In the genomic region with DNA sequence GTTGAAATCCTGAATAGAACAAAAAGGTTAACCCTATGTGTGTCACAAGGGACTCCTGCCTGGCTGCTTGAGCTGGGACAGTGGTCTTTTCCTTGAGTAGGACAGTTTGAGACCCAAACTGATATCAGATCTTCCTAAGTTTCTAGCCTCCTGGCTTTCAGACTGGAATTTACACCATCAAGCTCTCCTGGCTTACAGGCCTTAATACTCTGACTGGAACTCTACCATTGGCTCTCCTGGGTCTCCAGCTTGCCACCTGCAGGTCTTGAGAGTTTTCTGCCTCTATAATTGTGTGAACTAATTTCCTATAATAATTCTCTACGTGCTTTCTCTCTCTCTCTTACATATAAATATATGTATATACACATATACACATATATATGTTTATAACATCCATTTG, we compare ENCODE assay signal across 1 cellular context.
TF ChIP-seq lines count a peak whose summit lies in the region.

No MANE protein-coding gene starts in this region.

TF ChIP-seq in WTC11, 78 proteins besides CTCF, POLR2A, EP300 and RAD21 (continued from another document):
- TF ChIP-seq ZNF121 (CRISPR knock-in tag; IDR thresholded peaks at IDR 0.05) (no peak), ERG (CRISPR knock-in tag; IDR thresholded peaks at IDR 0.05) (no peak), GTF2I (CRISPR knock-in tag; conservative IDR thresholded peaks at IDR 0.05) (no peak), ESRRA (CRISPR knock-in tag; IDR thresholded peaks at IDR 0.05; ENCODE audit: borderline replicate concordance) (no peak), ZSCAN18 (CRISPR knock-in tag; IDR thresholded peaks at IDR 0.05) (no peak)
- TF ChIP-seq, protein P1, sequence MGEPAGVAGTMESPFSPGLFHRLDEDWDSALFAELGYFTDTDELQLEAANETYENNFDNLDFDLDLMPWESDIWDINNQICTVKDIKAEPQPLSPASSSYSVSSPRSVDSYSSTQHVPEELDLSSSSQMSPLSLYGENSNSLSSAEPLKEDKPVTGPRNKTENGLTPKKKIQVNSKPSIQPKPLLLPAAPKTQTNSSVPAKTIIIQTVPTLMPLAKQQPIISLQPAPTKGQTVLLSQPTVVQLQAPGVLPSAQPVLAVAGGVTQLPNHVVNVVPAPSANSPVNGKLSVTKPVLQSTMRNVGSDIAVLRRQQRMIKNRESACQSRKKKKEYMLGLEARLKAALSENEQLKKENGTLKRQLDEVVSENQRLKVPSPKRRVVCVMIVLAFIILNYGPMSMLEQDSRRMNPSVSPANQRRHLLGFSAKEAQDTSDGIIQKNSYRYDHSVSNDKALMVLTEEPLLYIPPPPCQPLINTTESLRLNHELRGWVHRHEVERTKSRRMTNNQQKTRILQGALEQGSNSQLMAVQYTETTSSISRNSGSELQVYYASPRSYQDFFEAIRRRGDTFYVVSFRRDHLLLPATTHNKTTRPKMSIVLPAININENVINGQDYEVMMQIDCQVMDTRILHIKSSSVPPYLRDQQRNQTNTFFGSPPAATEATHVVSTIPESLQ (CRISPR knock-in tag; IDR thresholded peaks at IDR 0.05), result no peak
- TF ChIP-seq, protein P2, sequence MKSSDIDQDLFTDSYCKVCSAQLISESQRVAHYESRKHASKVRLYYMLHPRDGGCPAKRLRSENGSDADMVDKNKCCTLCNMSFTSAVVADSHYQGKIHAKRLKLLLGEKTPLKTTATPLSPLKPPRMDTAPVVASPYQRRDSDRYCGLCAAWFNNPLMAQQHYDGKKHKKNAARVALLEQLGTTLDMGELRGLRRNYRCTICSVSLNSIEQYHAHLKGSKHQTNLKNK (CRISPR knock-in tag; IDR thresholded peaks at IDR 0.05), result no peak
